Comparison of ENCODE assay signal across 2 cellular contexts in the genomic region with DNA sequence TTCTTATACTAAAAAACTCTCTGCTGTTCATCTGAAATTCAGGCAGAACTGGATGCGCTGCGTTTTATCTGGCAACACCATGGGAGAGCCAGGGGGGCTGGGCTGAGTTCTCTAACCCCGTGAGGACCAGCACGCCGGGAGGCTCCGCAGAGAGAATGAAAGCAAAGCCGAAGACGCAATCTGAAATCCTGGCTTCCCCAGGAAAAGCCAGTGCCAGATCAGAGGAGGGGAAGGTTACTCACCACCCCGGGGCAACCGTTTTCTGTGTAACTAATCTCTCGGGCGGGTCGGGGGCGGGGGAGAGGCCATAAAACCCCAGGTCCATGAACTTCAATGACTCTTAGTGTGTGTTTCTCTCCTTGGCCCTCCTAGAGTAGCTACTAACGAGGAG.
TF ChIP-seq lines count a peak whose summit lies in the region.

No MANE protein-coding gene starts in this region.

TF ChIP-seq in A549, 52 proteins besides CTCF, POLR2A, EP300 and RAD21 (continued from another document):
- TF ChIP-seq, protein P1, sequence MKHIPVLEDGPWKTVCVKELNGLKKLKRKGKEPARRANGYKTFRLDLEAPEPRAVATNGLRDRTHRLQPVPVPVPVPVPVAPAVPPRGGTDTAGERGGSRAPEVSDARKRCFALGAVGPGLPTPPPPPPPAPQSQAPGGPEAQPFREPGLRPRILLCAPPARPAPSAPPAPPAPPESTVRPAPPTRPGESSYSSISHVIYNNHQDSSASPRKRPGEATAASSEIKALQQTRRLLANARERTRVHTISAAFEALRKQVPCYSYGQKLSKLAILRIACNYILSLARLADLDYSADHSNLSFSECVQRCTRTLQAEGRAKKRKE (CRISPR knock-in tag; IDR thresholded peaks at IDR 0.05; ENCODE audit: low read depth), result no peak
- TF ChIP-seq, protein P2, sequence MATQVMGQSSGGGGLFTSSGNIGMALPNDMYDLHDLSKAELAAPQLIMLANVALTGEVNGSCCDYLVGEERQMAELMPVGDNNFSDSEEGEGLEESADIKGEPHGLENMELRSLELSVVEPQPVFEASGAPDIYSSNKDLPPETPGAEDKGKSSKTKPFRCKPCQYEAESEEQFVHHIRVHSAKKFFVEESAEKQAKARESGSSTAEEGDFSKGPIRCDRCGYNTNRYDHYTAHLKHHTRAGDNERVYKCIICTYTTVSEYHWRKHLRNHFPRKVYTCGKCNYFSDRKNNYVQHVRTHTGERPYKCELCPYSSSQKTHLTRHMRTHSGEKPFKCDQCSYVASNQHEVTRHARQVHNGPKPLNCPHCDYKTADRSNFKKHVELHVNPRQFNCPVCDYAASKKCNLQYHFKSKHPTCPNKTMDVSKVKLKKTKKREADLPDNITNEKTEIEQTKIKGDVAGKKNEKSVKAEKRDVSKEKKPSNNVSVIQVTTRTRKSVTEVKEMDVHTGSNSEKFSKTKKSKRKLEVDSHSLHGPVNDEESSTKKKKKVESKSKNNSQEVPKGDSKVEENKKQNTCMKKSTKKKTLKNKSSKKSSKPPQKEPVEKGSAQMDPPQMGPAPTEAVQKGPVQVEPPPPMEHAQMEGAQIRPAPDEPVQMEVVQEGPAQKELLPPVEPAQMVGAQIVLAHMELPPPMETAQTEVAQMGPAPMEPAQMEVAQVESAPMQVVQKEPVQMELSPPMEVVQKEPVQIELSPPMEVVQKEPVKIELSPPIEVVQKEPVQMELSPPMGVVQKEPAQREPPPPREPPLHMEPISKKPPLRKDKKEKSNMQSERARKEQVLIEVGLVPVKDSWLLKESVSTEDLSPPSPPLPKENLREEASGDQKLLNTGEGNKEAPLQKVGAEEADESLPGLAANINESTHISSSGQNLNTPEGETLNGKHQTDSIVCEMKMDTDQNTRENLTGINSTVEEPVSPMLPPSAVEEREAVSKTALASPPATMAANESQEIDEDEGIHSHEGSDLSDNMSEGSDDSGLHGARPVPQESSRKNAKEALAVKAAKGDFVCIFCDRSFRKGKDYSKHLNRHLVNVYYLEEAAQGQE (IDR thresholded peaks at IDR 0.05), result no peak
- TF ChIP-seq ZFP36 (IDR thresholded peaks at IDR 0.05; ENCODE audit: borderline replicate concordance, partially characterized antibody), result no peak
- TF ChIP-seq, protein P3, sequence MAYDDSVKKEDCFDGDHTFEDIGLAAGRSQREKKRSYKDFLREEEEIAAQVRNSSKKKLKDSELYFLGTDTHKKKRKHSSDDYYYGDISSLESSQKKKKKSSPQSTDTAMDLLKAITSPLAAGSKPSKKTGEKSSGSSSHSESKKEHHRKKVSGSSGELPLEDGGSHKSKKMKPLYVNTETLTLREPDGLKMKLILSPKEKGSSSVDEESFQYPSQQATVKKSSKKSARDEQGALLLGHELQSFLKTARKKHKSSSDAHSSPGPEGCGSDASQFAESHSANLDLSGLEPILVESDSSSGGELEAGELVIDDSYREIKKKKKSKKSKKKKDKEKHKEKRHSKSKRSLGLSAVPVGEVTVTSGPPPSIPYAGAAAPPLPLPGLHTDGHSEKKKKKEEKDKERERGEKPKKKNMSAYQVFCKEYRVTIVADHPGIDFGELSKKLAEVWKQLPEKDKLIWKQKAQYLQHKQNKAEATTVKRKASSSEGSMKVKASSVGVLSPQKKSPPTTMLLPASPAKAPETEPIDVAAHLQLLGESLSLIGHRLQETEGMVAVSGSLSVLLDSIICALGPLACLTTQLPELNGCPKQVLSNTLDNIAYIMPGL (CRISPR knock-in tag; IDR thresholded peaks at IDR 0.05; ENCODE audit: borderline replicate concordance), result no peak
- no peak for TF ChIP-seq ZSCAN20 (CRISPR knock-in tag; IDR thresholded peaks at IDR 0.05)
- TF ChIP-seq, protein P4, sequence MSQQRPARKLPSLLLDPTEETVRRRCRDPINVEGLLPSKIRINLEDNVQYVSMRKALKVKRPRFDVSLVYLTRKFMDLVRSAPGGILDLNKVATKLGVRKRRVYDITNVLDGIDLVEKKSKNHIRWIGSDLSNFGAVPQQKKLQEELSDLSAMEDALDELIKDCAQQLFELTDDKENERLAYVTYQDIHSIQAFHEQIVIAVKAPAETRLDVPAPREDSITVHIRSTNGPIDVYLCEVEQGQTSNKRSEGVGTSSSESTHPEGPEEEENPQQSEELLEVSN (IDR thresholded peaks at IDR 0.05; ENCODE audit: borderline replicate concordance, low read depth), result no peak
- no peak for TF ChIP-seq MAFK (IDR thresholded peaks at IDR 0.05; ENCODE audit: partially characterized antibody)
- no peak for TF ChIP-seq SREBF2 (IDR thresholded peaks at IDR 0.05)
- TF ChIP-seq HOXA7 (CRISPR knock-in tag; IDR thresholded peaks at IDR 0.05), result no peak
- TF ChIP-seq NPAS2 (CRISPR knock-in tag; IDR thresholded peaks at IDR 0.05; ENCODE audit: borderline replicate concordance), result no peak

TF ChIP-seq in IMR-90, 13 proteins besides CTCF, POLR2A, EP300 and RAD21 (continued from another document):
- TF ChIP-seq FOS (IDR thresholded peaks at IDR 0.05; ENCODE audit: low read depth, low read length) (no peak), SMC3 (IDR thresholded peaks at IDR 0.05; ENCODE audit: low read depth, low read length) (no peak), MAFK (IDR thresholded peaks at IDR 0.05; ENCODE audit: low read depth, low read length) (no peak), MXI1 (IDR thresholded peaks at IDR 0.05; ENCODE audit: borderline replicate concordance, low read depth, low read length) (no peak), MAZ (IDR thresholded peaks at IDR 0.05; ENCODE audit: borderline replicate concordance, low read depth, low read length) (no peak), NFE2L2 (IDR thresholded peaks at IDR 0.05; ENCODE audit: low read depth, low read length) (no peak), RFX5 (IDR thresholded peaks at IDR 0.05; ENCODE audit: low read depth, low read length) (no peak), CHD1 (IDR thresholded peaks at IDR 0.05; ENCODE audit: low read depth, low read length) (no peak)
- TF ChIP-seq, protein P5, sequence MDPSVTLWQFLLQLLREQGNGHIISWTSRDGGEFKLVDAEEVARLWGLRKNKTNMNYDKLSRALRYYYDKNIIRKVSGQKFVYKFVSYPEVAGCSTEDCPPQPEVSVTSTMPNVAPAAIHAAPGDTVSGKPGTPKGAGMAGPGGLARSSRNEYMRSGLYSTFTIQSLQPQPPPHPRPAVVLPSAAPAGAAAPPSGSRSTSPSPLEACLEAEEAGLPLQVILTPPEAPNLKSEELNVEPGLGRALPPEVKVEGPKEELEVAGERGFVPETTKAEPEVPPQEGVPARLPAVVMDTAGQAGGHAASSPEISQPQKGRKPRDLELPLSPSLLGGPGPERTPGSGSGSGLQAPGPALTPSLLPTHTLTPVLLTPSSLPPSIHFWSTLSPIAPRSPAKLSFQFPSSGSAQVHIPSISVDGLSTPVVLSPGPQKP (IDR thresholded peaks at IDR 0.05; ENCODE audit: borderline replicate concordance, low read depth, low read length), result no peak
TF ChIP-seq in IMR-90: peak in this region for 0.
